In genomic region chr2:1849450-1849849, GRCh38 we compare ENCODE assay signal across 14 cellular contexts.
DNase-seq lines count a peak whose midpoint lies in the region; ATAC-seq lines count a peak whose summit lies in the region.
"Had no signal": no experiment of that assay in that cellular context is flagged by ENCODE, and none has a peak within 500 bp of the region (broad histone marks: within the 10 kb centered on the region; RNA-seq: fewer than 3 reads in every experiment).

No MANE protein-coding gene starts in this region.

- H3K36me3 ChIP-seq in BLaER1: no peaks in the 10 kb centered on the region
- H3K36me3 ChIP-seq: HAP-1 had no signal

- H3K4me1 Mint-ChIP-seq in T-helper 17 cell: no peaks in the 10 kb centered on the region
- H3K4me1 Mint-ChIP-seq: CD4-positive, CD25-positive, alpha-beta regulatory T cell had no signal

- H3K4me3 Mint-ChIP-seq in T-helper 17 cell: no peak overlapping the region
- H3K4me3 Mint-ChIP-seq: CD4-positive, CD25-positive, alpha-beta regulatory T cell had no signal

- H3K27ac ChIP-seq in BLaER1 (no peak overlapping the region), caudate nucleus (ENCODE audit: low read depth, low read length) (peak overlapping the region; percentile 78)

- H3K9ac ChIP-seq in BLaER1: no peak overlapping the region

- no peak overlapping the region for H3K27ac Mint-ChIP-seq in T-helper 17 cell
- H3K27ac Mint-ChIP-seq: CD4-positive, CD25-positive, alpha-beta regulatory T cell had no signal

- peak in 33 of 61 donors; percentile 17 to 85 (median 50) for DNase-seq in caudate nucleus (lab: John Stamatoyannopoulos, UW)
- DNase-seq in inferior parietal cortex (ENCODE audit: extremely low spot score): peak; percentile 63
- peak; percentile 41 for DNase-seq in superior temporal gyrus (ENCODE audit: extremely low spot score)
- no peak for DNase-seq in SK-N-DZ (ENCODE audit: low spot score)
- DNase-seq in T-helper 17 cell: no peak
- DNase-seq in stimulated activated CD4-positive, alpha-beta T cell treated with anti-CD3 and anti-CD28 coated beads, Interleukin-2, amount 100 ng/mL, for 48 hours: no peak
- DNase-seq: CD4-positive, CD25-positive, alpha-beta regulatory T cell; DMS53; GF-D8; GOT3 had no signal

- peak overlapping the region; percentile 65 for H3K4me2 ChIP-seq in BLaER1

- no peak overlapping the region for H3K4me3 ChIP-seq in BLaER1
- H3K4me3 ChIP-seq: HAP-1, K562 had no signal

- no peaks in the 10 kb centered on the region for H3K36me3 Mint-ChIP-seq in T-helper 17 cell (ENCODE audit: low read depth)
- H3K36me3 Mint-ChIP-seq: CD4-positive, CD25-positive, alpha-beta regulatory T cell had no signal

- no peaks in the 10 kb centered on the region for H4K20me1 ChIP-seq in BLaER1

- peaks cover 67% of the 10 kb centered on the region for H3K27me3 Mint-ChIP-seq in T-helper 17 cell

- peaks cover 38% of the 10 kb centered on the region for H3K4me1 ChIP-seq in BLaER1
- H3K4me1 ChIP-seq: HAP-1 had no signal

- ATAC-seq in T-helper 17 cell (no peak), GM21717 (IDR thresholded peaks at IDR 0.05; ENCODE audit: unreplicated experiment) (no peak)
- ATAC-seq: K562 had no signal

- H3K9me3 ChIP-seq in BLaER1: no peaks in the 10 kb centered on the region
- H3K9me3 ChIP-seq in T-helper 17 cell (ENCODE audit: control insufficient read depth, low read length, poor library complexity, severe bottlenecking): no peaks in the 10 kb centered on the region
- H3K9me3 ChIP-seq: HAP-1 had no signal

- peaks cover 6% of the 10 kb centered on the region; the same call in 1 of the 2 replicates for H3K27me3 ChIP-seq in BLaER1

Comparison
In these comparisons a context has a peak if more than half of its experiments do, and no peak if none do; other contexts are left out.
1. DNase-seq: peak in caudate nucleus (33 of 61), inferior parietal cortex (single experiment) and superior temporal gyrus (single experiment); none in SK-N-DZ (single experiment), T-helper 17 cell (0 of 3) and stimulated activated CD4-positive, alpha-beta T cell treated with anti-CD3 and anti-CD28 coated beads, Interleukin-2, amount 100 ng/mL, for 48 hours (0 of 2).